Comparison of ENCODE assay signal across 15 cellular contexts in genomic region chr2:11379558-11379957, GRCh38. TPM values are rescaled to one million over a fixed set of nuclear protein-coding genes. Genes with fewer than 3 reads are reported as not detected.
A peak's percentile ranks its signal among the peaks of the same experiment; 100 is the strongest.
DNase-seq lines count a peak whose midpoint lies in the region; ATAC-seq and TF ChIP-seq lines count a peak whose summit lies in the region.
"Had no signal": no experiment of that assay in that cellular context is flagged by ENCODE, and none has a peak within 500 bp of the region (broad histone marks: within the 10 kb centered on the region; RNA-seq: fewer than 3 reads in every experiment).

No MANE protein-coding gene starts in this region.

- no peak for TF ChIP-seq CTCF in fibroblast of the aortic adventitia (IDR thresholded peaks at IDR 0.05; ENCODE audit: insufficient read depth, low read length)
- TF ChIP-seq CTCF in osteocyte (IDR thresholded peaks at IDR 0.05): no peak
- TF ChIP-seq CTCF in brain microvascular endothelial cell (IDR thresholded peaks at IDR 0.05; ENCODE audit: low read depth, low read length, missing control alignments): no peak
- no peak for TF ChIP-seq CTCF in Caco-2 (IDR thresholded peaks at IDR 0.05; ENCODE audit: insufficient read depth in 1 of 2, low read depth in 1 of 2, low read length in 1 of 2, severe bottlenecking in 1 of 2, unreplicated experiment in 1 of 2)

- no peaks in the 10 kb centered on the region for H3K9me3 Mint-ChIP-seq in osteocyte (ENCODE audit: unreplicated experiment)
- H3K9me3 Mint-ChIP-seq in Caco-2 (ENCODE audit: unreplicated experiment): no peaks in the 10 kb centered on the region
- no peaks in the 10 kb centered on the region for H3K9me3 Mint-ChIP-seq in activated CD4-positive, alpha-beta memory T cell treated with anti-CD3 and anti-CD28 coated beads for 36 hours
- H3K9me3 Mint-ChIP-seq: activated CD4-positive, alpha-beta T cell treated with anti-CD3 and anti-CD28 coated beads, Interleukin-2, amount 10 ng/mL, durations not matched to agents 7 days and 5 days; CD4-positive, alpha-beta memory T cell; T-helper 2 cell treated with Interferon-gamma antibody and Interleukin-4, amounts not matched to agents 5 μg/mL and 100 μg/mL, for 36 hours had no signal

- peaks cover 17% of the 10 kb centered on the region for H3K4me1 ChIP-seq in Caco-2

- no peak overlapping the region for H3K9ac ChIP-seq in SK-N-MC (ENCODE audit: insufficient read length)

- H3K27me3 ChIP-seq in brain microvascular endothelial cell (replicated peaks) (no peaks in the 10 kb centered on the region), Caco-2 (replicated peaks; ENCODE audit: control insufficient read depth, insufficient read depth, low read length) (no peaks in the 10 kb centered on the region)

- H3K4me3 ChIP-seq in SK-N-MC: no peak overlapping the region
- H3K4me3 ChIP-seq in fibroblast of the aortic adventitia (ENCODE audit: low read depth, low read length): no peak overlapping the region
- H3K4me3 ChIP-seq in brain microvascular endothelial cell (ENCODE audit: low read depth, low read length): no peak overlapping the region
- no peak overlapping the region for H3K4me3 ChIP-seq in Caco-2 (ENCODE audit: low read depth, low read length)

- H3K36me3 ChIP-seq in SK-N-MC (ENCODE audit: insufficient read depth, low read length): no peaks in the 10 kb centered on the region
- H3K36me3 ChIP-seq in brain microvascular endothelial cell (replicated peaks): no peaks in the 10 kb centered on the region
- no peaks in the 10 kb centered on the region for H3K36me3 ChIP-seq in Caco-2 (ENCODE audit: control insufficient read depth, insufficient read depth, low read length)

- POLR2A ChIA-PET in Caco-2 (lab: Charles Lee): no interaction called here
- POLR2A ChIA-PET in activated CD4-positive, alpha-beta memory T cell treated with anti-CD3 and anti-CD28 coated beads for 36 hours (lab: Charles Lee): no interaction called here

- H3K4me1 Mint-ChIP-seq in osteocyte (ENCODE audit: unreplicated experiment): peaks cover 49% of the 10 kb centered on the region
- peaks cover 16% of the 10 kb centered on the region for H3K4me1 Mint-ChIP-seq in Caco-2 (ENCODE audit: low read depth, unreplicated experiment)
- no peaks in the 10 kb centered on the region for H3K4me1 Mint-ChIP-seq in activated CD4-positive, alpha-beta memory T cell treated with anti-CD3 and anti-CD28 coated beads for 36 hours (ENCODE audit: low read depth)

- no TSS peak for BruUV-seq in Caco-2 (replicated peaks; lab: Mats Ljungman, UMichigan)

- H3K27ac Mint-ChIP-seq in osteocyte (ENCODE audit: unreplicated experiment): peak overlapping the region; percentile 89
- H3K27ac Mint-ChIP-seq in Caco-2 (ENCODE audit: unreplicated experiment): no peak overlapping the region
- H3K27ac Mint-ChIP-seq in activated CD4-positive, alpha-beta memory T cell treated with anti-CD3 and anti-CD28 coated beads for 36 hours: no peak overlapping the region
- H3K27ac Mint-ChIP-seq: activated CD4-positive, alpha-beta T cell treated with anti-CD3 and anti-CD28 coated beads, Interleukin-2, amount 10 ng/mL, durations not matched to agents 7 days and 5 days; CD4-positive, alpha-beta memory T cell; T-helper 2 cell treated with Interferon-gamma antibody and Interleukin-4, amounts not matched to agents 5 μg/mL and 100 μg/mL, for 36 hours had no signal

- no peaks in the 10 kb centered on the region for H3K9me3 ChIP-seq in SK-N-MC (ENCODE audit: low read depth, low read length)
- H3K9me3 ChIP-seq in Caco-2: no peaks in the 10 kb centered on the region

- in situ Hi-C loops in brain microvascular endothelial cell (cut with HindIII; ENCODE audit: low pct_ligation_motif_present, low sequenced_read_pairs): no loop called here

- H3K36me3 Mint-ChIP-seq in osteocyte (ENCODE audit: unreplicated experiment) (no peaks in the 10 kb centered on the region), Caco-2 (ENCODE audit: insufficient read depth, unreplicated experiment) (no peaks in the 10 kb centered on the region)
- no peaks in the 10 kb centered on the region for H3K36me3 Mint-ChIP-seq in activated CD4-positive, alpha-beta memory T cell treated with anti-CD3 and anti-CD28 coated beads for 36 hours
- H3K36me3 Mint-ChIP-seq: CD4-positive, alpha-beta memory T cell had no signal

- ATAC-seq in GM19395 (IDR thresholded peaks at IDR 0.05; ENCODE audit: unreplicated experiment): no peak

- H3K27ac ChIP-seq in SK-N-MC (peak overlapping the region; percentile 66), brain microvascular endothelial cell (no peak overlapping the region)

- CTCF ChIA-PET in Caco-2 (lab: Charles Lee): no interaction called here
- CTCF ChIA-PET in activated CD4-positive, alpha-beta memory T cell treated with anti-CD3 and anti-CD28 coated beads for 36 hours (lab: Charles Lee): no interaction called here

- no peaks in the 10 kb centered on the region for H3K27me3 Mint-ChIP-seq in osteocyte (ENCODE audit: unreplicated experiment)
- H3K27me3 Mint-ChIP-seq in Caco-2 (ENCODE audit: insufficient read depth, unreplicated experiment): no peaks in the 10 kb centered on the region
- no peaks in the 10 kb centered on the region for H3K27me3 Mint-ChIP-seq in activated CD4-positive, alpha-beta memory T cell treated with anti-CD3 and anti-CD28 coated beads for 36 hours
- H3K27me3 Mint-ChIP-seq: activated CD4-positive, alpha-beta T cell treated with anti-CD3 and anti-CD28 coated beads, Interleukin-2, amount 10 ng/mL, durations not matched to agents 7 days and 5 days; CD4-positive, alpha-beta memory T cell had no signal

- H3K4me3 Mint-ChIP-seq in osteocyte (ENCODE audit: unreplicated experiment) (no peak overlapping the region), Caco-2 (ENCODE audit: unreplicated experiment) (no peak overlapping the region)
- H3K4me3 Mint-ChIP-seq in activated CD4-positive, alpha-beta memory T cell treated with anti-CD3 and anti-CD28 coated beads for 36 hours: no peak overlapping the region
- H3K4me3 Mint-ChIP-seq: activated CD4-positive, alpha-beta T cell treated with anti-CD3 and anti-CD28 coated beads, Interleukin-2, amount 10 ng/mL, durations not matched to agents 7 days and 5 days; CD4-positive, alpha-beta memory T cell; T-helper 2 cell treated with Interferon-gamma antibody and Interleukin-4, amounts not matched to agents 5 μg/mL and 100 μg/mL, for 36 hours had no signal

- peak; percentile 74 for DNase-seq in AG20443 (ENCODE audit: low spot score)
- DNase-seq in SK-N-MC (ENCODE audit: low read depth, low spot score): no peak
- peak; percentile 51 for DNase-seq in fibroblast of the aortic adventitia (ENCODE audit: low read depth)
- no peak for DNase-seq in osteocyte (ENCODE audit: extremely low spot score, unreplicated experiment)
- DNase-seq in brain microvascular endothelial cell: no peak
- DNase-seq in Caco-2: no peak
- DNase-seq in activated CD4-positive, alpha-beta memory T cell treated with anti-CD3 and anti-CD28 coated beads for 36 hours: no peak
- DNase-seq: activated CD4-positive, alpha-beta T cell treated with anti-CD3 and anti-CD28 coated beads, Interleukin-2, amount 10 ng/mL, durations not matched to agents 7 days and 5 days; CD4-positive, alpha-beta memory T cell; effector CD4-positive, alpha-beta T cell; GF-D8; KG1; NCI-H69 had no signal

- intact Hi-C loops in Caco-2 (cut with micrococcal nuclease; ENCODE audit: unreplicated experiment): no loop called here
- intact Hi-C loops in activated CD4-positive, alpha-beta memory T cell treated with anti-CD3 and anti-CD28 coated beads for 36 hours (cut with micrococcal nuclease): no loop called here

RNA-seq across cellular contexts. Expression of gene ROCK2, which starts 35.1 kb away (rescaled TPM):
- total RNA-seq in fibroblast of the aortic adventitia (ENCODE audit: low replicate concordance) (65.3 and 92.9 TPM in 2 replicates), osteocyte (49.6 and 56.4 TPM in 2 replicates), Caco-2 (2022) (61.6 and 64.4 TPM in 2 replicates)
- 10 to 100 TPM; 16.6 to 19.2 TPM for total RNA-seq in activated CD4-positive, alpha-beta memory T cell treated with anti-CD3 and anti-CD28 coated beads for 36 hours

Comparison
In these comparisons a context has a peak if more than half of its experiments do, and no peak if none do; other contexts are left out.
1. DNase-seq: peak in AG20443 (single experiment) and fibroblast of the aortic adventitia (single experiment); none in SK-N-MC (single experiment), osteocyte (single experiment), brain microvascular endothelial cell (single experiment), Caco-2 (0 of 2) and activated CD4-positive, alpha-beta memory T cell treated with anti-CD3 and anti-CD28 coated beads for 36 hours (single experiment).